Comparison of ENCODE assay signal across 12 cellular contexts in the genomic region with DNA sequence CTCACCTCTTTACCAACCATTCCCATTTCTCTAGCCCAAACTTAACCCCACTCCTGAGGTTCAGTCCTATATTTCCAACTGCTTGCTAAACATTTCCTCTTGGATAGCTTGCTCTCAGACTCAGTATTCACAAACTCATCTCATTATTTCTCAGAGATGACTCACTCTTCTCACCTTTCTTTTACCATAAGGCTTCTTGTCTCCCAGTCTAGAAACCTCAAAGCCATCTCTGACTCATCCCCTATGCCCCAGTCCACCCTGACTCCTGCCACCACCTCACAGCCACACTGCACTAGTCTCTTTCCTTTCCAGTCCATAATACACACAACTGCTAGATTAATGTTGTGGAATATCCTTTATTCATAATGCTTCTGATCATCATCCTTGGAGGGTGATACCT. TPM values are rescaled to one million over a fixed set of nuclear protein-coding genes. Genes with fewer than 3 reads are reported as not detected.
DNase-seq lines count a peak whose midpoint lies in the region; ATAC-seq and TF ChIP-seq lines count a peak whose summit lies in the region.
"Had no signal": no experiment of that assay in that cellular context is flagged by ENCODE, and none has a peak within 500 bp of the region (broad histone marks: within the 10 kb centered on the region; RNA-seq: fewer than 3 reads in every experiment).

No MANE protein-coding gene starts in this region.

- DNase-seq in activated naive CD4-positive, alpha-beta T cell treated with anti-CD3 and anti-CD28 coated beads, Interleukin-2, amount 50 U/mL, for 72 hours (ENCODE audit: low spot score in 2 of 2) = peak in 1 of 2 donors; percentile 36
- no peak for DNase-seq in activated naive CD4-positive, alpha-beta T cell (lab: John Stamatoyannopoulos, UW)
- DNase-seq in T-cell = peak in 6 of 34 experiments; percentile 2 to 28 (median 8)
- DNase-seq in stimulated activated naive B cell treated with anti-CD40 and anti-IgM and Interleukin-4, amounts not matched to agents 10 μg/mL and 1 μg/mL and 100 μg/mL, for 72 hours = no peak
- DNase-seq in GDM1 (lab: John Stamatoyannopoulos, UW) = no peak
- no peak for DNase-seq in dorsolateral prefrontal cortex
- no peak for DNase-seq in activated effector memory CD4-positive, alpha-beta T cell treated with Interleukin-2 at 50 U/mL for 16 hours
- DNase-seq: SHP77 had no signal

- H3K36me3 Mint-ChIP-seq in activated naive CD4-positive, alpha-beta T cell treated with anti-CD3 and anti-CD28 coated beads, Interleukin-2, amount 50 U/mL, for 72 hours = no peaks in the 10 kb centered on the region
- H3K36me3 Mint-ChIP-seq in T-cell = no peaks in the 10 kb centered on the region
- no peaks in the 10 kb centered on the region for H3K36me3 Mint-ChIP-seq in stimulated activated naive B cell treated with anti-CD40 and anti-IgM and Interleukin-4, amounts not matched to agents 10 μg/mL and 1 μg/mL and 100 μg/mL, for 72 hours
- H3K36me3 Mint-ChIP-seq: activated naive CD8-positive, alpha-beta T cell had no signal

- no peak overlapping the region for H3K4me3 Mint-ChIP-seq in T-cell
- H3K4me3 Mint-ChIP-seq in stimulated activated naive B cell treated with anti-CD40 and anti-IgM and Interleukin-4, amounts not matched to agents 10 μg/mL and 1 μg/mL and 100 μg/mL, for 72 hours = no peak overlapping the region
- H3K4me3 Mint-ChIP-seq: activated naive CD8-positive, alpha-beta T cell had no signal

- peaks cover 29 to 50% of the 10 kb centered on the region in 2 donors for H3K27me3 Mint-ChIP-seq in T-cell
- peaks cover 19 to 26% of the 10 kb centered on the region in 2 donors for H3K27me3 Mint-ChIP-seq in stimulated activated naive B cell treated with anti-CD40 and anti-IgM and Interleukin-4, amounts not matched to agents 10 μg/mL and 1 μg/mL and 100 μg/mL, for 72 hours

- no peak for TF ChIP-seq CTCF in dorsolateral prefrontal cortex (IDR thresholded peaks at IDR 0.05 in 54 of 56, conservative IDR thresholded peaks at IDR 0.05 in 2 of 56; ENCODE audit: low read depth in 1 of 56, partially characterized antibody in 56 of 56)

- POLR2A ChIA-PET in T-cell (lab: Charles Lee) = no interaction called here

- CTCF ChIA-PET in T-cell (lab: Charles Lee) = no interaction called here

- H3K4me1 Mint-ChIP-seq in T-cell = peaks cover 10 to 15% (median 14%) of the 10 kb centered on the region in 3 donors
- peaks cover 10 to 22% of the 10 kb centered on the region in 2 donors for H3K4me1 Mint-ChIP-seq in stimulated activated naive B cell treated with anti-CD40 and anti-IgM and Interleukin-4, amounts not matched to agents 10 μg/mL and 1 μg/mL and 100 μg/mL, for 72 hours

- ATAC-seq in activated naive CD4-positive, alpha-beta T cell treated with anti-CD3 and anti-CD28 coated beads, Interleukin-2, amount 50 U/mL, for 72 hours = peak; percentile 97 to 99
- ATAC-seq in HG03039 (IDR thresholded peaks at IDR 0.05; ENCODE audit: unreplicated experiment) (peak; percentile 92), T-cell (replicated peaks in 1 of 4) (peak; percentile 27 to 81 (median 62))
- ATAC-seq in stimulated activated naive B cell treated with anti-CD40 and anti-IgM and Interleukin-4, amounts not matched to agents 10 μg/mL and 1 μg/mL and 100 μg/mL, for 72 hours (replicated peaks) = peak; percentile 84 to 90

- intact Hi-C loops in dorsolateral prefrontal cortex (cut with DNase I) = no loop called here

- no peak overlapping the region for H3K27ac Mint-ChIP-seq in activated naive CD4-positive, alpha-beta T cell treated with anti-CD3 and anti-CD28 coated beads, Interleukin-2, amount 50 U/mL, for 72 hours
- no peak overlapping the region for H3K27ac Mint-ChIP-seq in T-cell
- H3K27ac Mint-ChIP-seq in stimulated activated naive B cell treated with anti-CD40 and anti-IgM and Interleukin-4, amounts not matched to agents 10 μg/mL and 1 μg/mL and 100 μg/mL, for 72 hours = no peak overlapping the region
- H3K27ac Mint-ChIP-seq: activated naive CD8-positive, alpha-beta T cell had no signal

- H3K27me3 ChIP-seq in dorsolateral prefrontal cortex = peaks cover 0 to 91% (median 26%) of the 10 kb centered on the region in 45 donors

- H3K4me3 ChIP-seq in dorsolateral prefrontal cortex = no peak overlapping the region
- H3K4me3 ChIP-seq: BLaER1, smooth muscle cell had no signal

- no peak overlapping the region for H3K27ac ChIP-seq in dorsolateral prefrontal cortex
- H3K27ac ChIP-seq: BLaER1 had no signal

- no peaks in the 10 kb centered on the region for H3K9me3 Mint-ChIP-seq in activated naive CD4-positive, alpha-beta T cell treated with anti-CD3 and anti-CD28 coated beads, Interleukin-2, amount 50 U/mL, for 72 hours
- H3K9me3 Mint-ChIP-seq in T-cell = no peaks in the 10 kb centered on the region
- H3K9me3 Mint-ChIP-seq in stimulated activated naive B cell treated with anti-CD40 and anti-IgM and Interleukin-4, amounts not matched to agents 10 μg/mL and 1 μg/mL and 100 μg/mL, for 72 hours = no peaks in the 10 kb centered on the region

RNA-seq across cellular contexts. Expression of a gene that starts 4.8 kb away (rescaled TPM):
- not detected for total RNA-seq in activated naive CD4-positive, alpha-beta T cell treated with anti-CD3 and anti-CD28 coated beads, Interleukin-2, amount 50 U/mL, for 72 hours
- total RNA-seq in T-cell = 1 to 10 TPM in 2 of 5 donors, under 1 TPM in 3; 0.12 to 1.6 (median 0.86) TPM
- 10 to 100 TPM in 7 of 120 experiments, 1 to 10 TPM in 113; 4.9 to 12.3 (median 6.7) TPM for total RNA-seq in dorsolateral prefrontal cortex
- total RNA-seq: smooth muscle cell had no signal
